7 cellular contexts compared by ENCODE assay signal in the genomic region with DNA sequence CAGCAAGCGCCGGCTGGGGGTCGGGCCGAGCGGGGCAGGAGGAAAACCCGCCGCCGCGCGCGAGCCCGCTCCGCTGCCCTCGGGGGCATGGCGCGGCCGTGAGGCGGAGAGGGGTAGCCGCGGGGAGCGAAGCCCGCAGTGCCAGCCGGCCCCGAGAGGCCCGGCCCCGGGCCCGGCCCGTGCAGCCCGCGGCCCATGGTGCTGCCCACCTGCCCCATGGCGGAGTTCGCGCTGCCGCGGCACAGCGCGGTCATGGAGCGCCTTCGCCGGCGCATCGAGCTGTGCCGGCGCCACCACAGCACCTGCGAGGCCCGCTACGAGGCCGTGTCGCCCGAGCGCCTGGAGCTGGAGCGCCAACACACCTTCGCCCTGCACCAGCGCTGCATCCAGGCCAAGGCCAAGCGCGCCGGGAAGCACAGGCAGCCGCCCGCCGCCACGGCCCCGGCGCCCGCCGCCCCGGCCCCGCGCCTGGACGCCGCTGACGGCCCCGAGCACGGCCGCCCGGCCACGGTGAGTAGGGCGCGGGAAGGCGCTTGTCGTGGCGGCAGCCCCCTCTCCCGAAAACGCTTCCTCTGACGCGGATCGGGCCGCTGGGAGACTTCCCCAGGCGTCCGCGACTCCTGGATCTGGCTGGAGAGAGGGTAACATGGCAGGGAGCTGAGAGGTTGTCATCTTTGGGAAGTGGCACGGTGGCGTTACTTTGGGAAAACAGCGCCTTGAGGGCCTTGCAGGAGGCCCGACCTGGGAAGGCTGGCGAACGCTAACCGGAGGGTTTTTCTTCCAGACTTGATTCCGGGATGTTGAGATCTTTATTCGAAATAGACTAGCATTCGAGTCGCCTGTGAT. TPM values are rescaled to one million over a fixed set of nuclear protein-coding genes. Genes with fewer than 3 reads are reported as not detected.
A peak's percentile ranks its signal among the peaks of the same experiment; 100 is the strongest.
DNase-seq lines count a peak whose midpoint lies in the region; ATAC-seq, FAIRE-seq and TF ChIP-seq lines count a peak whose summit lies in the region.

No MANE protein-coding gene starts in this region.

- no peaks in the 10 kb centered on the region for H3K9me1 ChIP-seq in endothelial cell of umbilical vein (replicated peaks; ENCODE audit: control insufficient read depth, extremely low read depth, insufficient read depth, low read length)

- H3K4me1 ChIP-seq in endothelial cell of umbilical vein (ENCODE audit: control insufficient read depth, extremely low read depth, insufficient read depth, low read length) = peaks cover 28% of the 10 kb centered on the region
- H3K4me1 ChIP-seq in mucosa of descending colon (ENCODE audit: low read depth) = peaks cover 27% of the 10 kb centered on the region
- H3K4me1 ChIP-seq in stomach = peaks cover 33 to 59% (median 51%) of the 10 kb centered on the region in 4 donors

- TF ChIP-seq CTCF in GM10266 (IDR thresholded peaks at IDR 0.05; ENCODE audit: control insufficient read depth, insufficient read depth, low read depth, missing control alignments) = no peak
- TF ChIP-seq CTCF in endothelial cell of umbilical vein (IDR thresholded peaks at IDR 0.05; ENCODE audit: extremely low read depth in 1 of 2, insufficient read depth in 1 of 2, low read depth in 1 of 2, low read length in 2 of 2) = no peak
- TF ChIP-seq CTCF in mucosa of descending colon (IDR thresholded peaks at IDR 0.05) = no peak
- TF ChIP-seq CTCF in stomach (IDR thresholded peaks at IDR 0.05) = no peak

- no peak for FAIRE-seq in endothelial cell of umbilical vein (lab: Jason Lieb, UNC)

- H3K9ac ChIP-seq in endothelial cell of umbilical vein (replicated peaks; ENCODE audit: extremely low read depth, insufficient read depth, low read length) = peak overlapping the region; percentile 70

- intact Hi-C loops in endothelial cell of umbilical vein (cut with micrococcal nuclease) = loop anchor here (1.0 to 5.0 kb wide), 6 partner anchors 32 to 172 kb away; partner anchors contain the start of genes CANX and HNRNPH1
- intact Hi-C loops in mucosa of descending colon (cut with DNase I, micrococcal nuclease) = no loop called here
- intact Hi-C loops in stomach (cut with DNase I; ENCODE audit: low total_unique reads) = no loop called here

- dilution Hi-C loops in endothelial cell of umbilical vein (cut with MboI; ENCODE audit: extremely low pct_ligation_motif_present, low sequenced_read_pairs) = no loop called here

- peak overlapping the region; percentile 64 for H2AFZ ChIP-seq in endothelial cell of umbilical vein (ENCODE audit: low read depth, low read length)

- CTCF ChIA-PET in endothelial cell of umbilical vein (lab: Charles Lee) = interaction anchor here (0.6 to 2.0 kb wide), 10 partner anchors 10 to 87 kb away, joined by 3 to 19 read pairs (median 4); partner anchors contain the start of gene SQSTM1

- ATAC-seq in GM21786 (IDR thresholded peaks at IDR 0.05; ENCODE audit: unreplicated experiment) (peak; percentile 16), mucosa of descending colon (peak; percentile 67)

- peaks cover 53% of the 10 kb centered on the region for H3K79me2 ChIP-seq in endothelial cell of umbilical vein (ENCODE audit: control insufficient read depth, insufficient read depth, low read length)

- no peak for TF ChIP-seq POLR2A in endothelial cell of umbilical vein (IDR thresholded peaks at IDR 0.05; ENCODE audit: low read depth, low read length)
- no peak for TF ChIP-seq POLR2A in stomach (IDR thresholded peaks at IDR 0.05)

- H3K27me3 ChIP-seq in endothelial cell of umbilical vein (ENCODE audit: control insufficient read depth in 2 of 2, insufficient read depth in 2 of 2, low read length in 2 of 2) (no peaks in the 10 kb centered on the region), stomach (no peaks in the 10 kb centered on the region)

- TF ChIP-seq EP300 in Ishikawa (IDR thresholded peaks at IDR 0.05; ENCODE audit: borderline replicate concordance) (no peak), stomach (IDR thresholded peaks at IDR 0.05) (no peak)

- DNase-seq in GM10266 (ENCODE audit: extremely low spot score) (peak; percentile 56), endothelial cell of umbilical vein (ENCODE audit: low read depth, low spot score) (peak; percentile 57), mucosa of descending colon (peak; percentile 33 to 69 (median 67)), stomach (peak; percentile 40)
- peak; percentile 8 to 29 for DNase-seq in activated CD4-positive, alpha-beta T cell treated with anti-CD3 and anti-CD28 coated beads for 4 hours

- peak overlapping the region; percentile 96 for H3K4me2 ChIP-seq in endothelial cell of umbilical vein (ENCODE audit: insufficient read depth, low read length)

- POLR2A ChIA-PET in endothelial cell of umbilical vein (lab: Charles Lee) = interaction anchor here (0.8 to 2.1 kb wide), 4 partner anchors 11 to 110 kb away, joined by 3 to 11 read pairs (median 8); partner anchors contain the start of genes HNRNPH1 and SQSTM1

- no peaks in the 10 kb centered on the region for H3K9me3 ChIP-seq in endothelial cell of umbilical vein (replicated peaks; ENCODE audit: control insufficient read depth, insufficient read depth, low read length)
- H3K9me3 ChIP-seq in mucosa of descending colon = no peaks in the 10 kb centered on the region
- H3K9me3 ChIP-seq in stomach = no peaks in the 10 kb centered on the region

- TF ChIP-seq RAD21 in Ishikawa (IDR thresholded peaks at IDR 0.05; ENCODE audit: low read depth) = no peak

- H3K4me3 ChIP-seq in endothelial cell of umbilical vein (replicated peaks in 1 of 3; ENCODE audit: insufficient read depth in 1 of 3, low read depth in 1 of 3, low read length in 3 of 3) (peak overlapping the region; percentile 64 to 92 (median 77)), mucosa of descending colon (peak overlapping the region; percentile 87), stomach (peak overlapping the region; percentile 76 to 97 (median 90))

- H4K20me1 ChIP-seq in endothelial cell of umbilical vein (replicated peaks; ENCODE audit: control insufficient read depth, extremely low read depth, insufficient read depth, low read length) = peaks cover 4% of the 10 kb centered on the region

- WGBS in stomach, 5 donors = 0 to 1% (median 0%) methylated on average over 28 to 101 of the region's 101 CpGs

- H3K27ac ChIP-seq in endothelial cell of umbilical vein (ENCODE audit: insufficient read depth, low read depth, low read length) = peak overlapping the region; percentile 70
- peak overlapping the region; percentile 91 to 99 (median 99) for H3K27ac ChIP-seq in stomach

- H3K36me3 ChIP-seq in endothelial cell of umbilical vein (ENCODE audit: control insufficient read depth in 2 of 2, extremely low read depth in 1 of 2, insufficient read depth in 2 of 2, low read length in 2 of 2) (peaks cover 14 to 26% of the 10 kb centered on the region in 2 experiments), mucosa of descending colon (ENCODE audit: low read depth) (peaks cover 8% of the 10 kb centered on the region), stomach (peaks cover 15 to 34% (median 27%) of the 10 kb centered on the region in 4 donors)

- BruUV-seq in endothelial cell of umbilical vein (replicated peaks; lab: Mats Ljungman, UMichigan) = no TSS peak

TF ChIP-seq in Ishikawa, 13 proteins besides CTCF, POLR2A, EP300 and RAD21 (continues in another document):
- TF ChIP-seq TCF12 (IDR thresholded peaks at IDR 0.05; ENCODE audit: low read depth) = no peak

TF ChIP-seq in endothelial cell of umbilical vein, 7 proteins besides CTCF, POLR2A, EP300 and RAD21 (continues in another document):
- no peak for TF ChIP-seq MYC (IDR thresholded peaks at IDR 0.05; ENCODE audit: low read depth, low read length)
- TF ChIP-seq EZH2 (IDR thresholded peaks at IDR 0.05; ENCODE audit: borderline replicate concordance, low read depth, low read length, severe bottlenecking) = no peak
- TF ChIP-seq FOS (IDR thresholded peaks at IDR 0.05; ENCODE audit: borderline replicate concordance, insufficient read depth, low read length) = no peak
- no peak for TF ChIP-seq POLR2AphosphoS5 (IDR thresholded peaks at IDR 0.05; ENCODE audit: insufficient read depth, low read depth, low read length)

RNA-seq across cellular contexts. Expression of gene MAML1, which starts 0.5 kb away (rescaled TPM):
- total RNA-seq in endothelial cell of umbilical vein (29.0 and 30.1 TPM in 2 replicates), mucosa of descending colon (10 to 100 TPM; 26.0 to 34.0 (median 28.6) TPM), stomach (10 to 100 TPM; 11.1 to 26.8 (median 16.0) TPM)
- polyA plus RNA-seq in endothelial cell of umbilical vein (11.7 and 12.4 TPM in 2 replicates), stomach (1 to 10 TPM; 5.8 to 7.4 (median 6.1) TPM)
- polyA plus RNA-seq in endothelial cell of umbilical vein (2011; cell fraction: cytosol; rRNA removed) = 9.5 and 10.7 TPM in 2 replicates
- polyA plus RNA-seq in endothelial cell of umbilical vein (2011; cell fraction: nucleus; rRNA removed) = 12.5 and 13.6 TPM in 2 replicates
- 13.7 and 14.8 TPM in 2 replicates for polyA plus RNA-seq in endothelial cell of umbilical vein (2012)
- 13.1 and 15.0 TPM in 2 replicates for polyA minus RNA-seq in endothelial cell of umbilical vein
- 8.9 TPM for polyA minus RNA-seq in endothelial cell of umbilical vein (2011; cell fraction: cytosol; rRNA and poly(A)+ RNA removed)
- 14.1 and 17.8 TPM in 2 replicates for polyA minus RNA-seq in endothelial cell of umbilical vein (2011; cell fraction: nucleus; rRNA and poly(A)+ RNA removed)

RNA-seq across cellular contexts. Expression of gene CANX, which starts 34.4 kb away (rescaled TPM):
- 854 and 986 TPM in 2 replicates for total RNA-seq in endothelial cell of umbilical vein
- 156 and 193 TPM in 2 replicates for polyA plus RNA-seq in endothelial cell of umbilical vein
- polyA plus RNA-seq in endothelial cell of umbilical vein (2011; cell fraction: cytosol; rRNA removed) = 237 and 250 TPM in 2 replicates
- 155 and 227 TPM in 2 replicates for polyA plus RNA-seq in endothelial cell of umbilical vein (2011; cell fraction: nucleus; rRNA removed)
- polyA plus RNA-seq in endothelial cell of umbilical vein (2012) = 671 and 731 TPM in 2 replicates
- 3,255 and 3,394 TPM in 2 replicates for polyA minus RNA-seq in endothelial cell of umbilical vein
- 534 TPM for polyA minus RNA-seq in endothelial cell of umbilical vein (2011; cell fraction: cytosol; rRNA and poly(A)+ RNA removed)
- 400 and 464 TPM in 2 replicates for polyA minus RNA-seq in endothelial cell of umbilical vein (2011; cell fraction: nucleus; rRNA and poly(A)+ RNA removed)
- total RNA-seq in mucosa of descending colon = 100 to 1,000 TPM; 485 to 598 (median 521) TPM
- 100 to 1,000 TPM; 142 to 638 (median 342) TPM for total RNA-seq in stomach
- 100 to 1,000 TPM in 1 of 3 donors, 10 to 100 TPM in 2; 81.7 to 100 (median 86.4) TPM for polyA plus RNA-seq in stomach

RNA-seq across cellular contexts. Expression of gene CBY3, which starts 52.3 kb away (rescaled TPM):
- total RNA-seq in endothelial cell of umbilical vein (not detected in 2 replicates), mucosa of descending colon (not detected), stomach (not detected)
- polyA plus RNA-seq in endothelial cell of umbilical vein (not detected in 2 replicates), stomach (under 1 TPM in 1 of 3 donors, not detected in 2; 0.15 TPM)
- not detected in 2 replicates for polyA plus RNA-seq in endothelial cell of umbilical vein (2011; cell fraction: cytosol; rRNA removed)
- polyA plus RNA-seq in endothelial cell of umbilical vein (2011; cell fraction: nucleus; rRNA removed) = not detected in 2 replicates
- 0.29 TPM in 1 of 2 replicates, not detected in the other for polyA plus RNA-seq in endothelial cell of umbilical vein (2012)
- not detected in 2 replicates for polyA minus RNA-seq in endothelial cell of umbilical vein
- polyA minus RNA-seq in endothelial cell of umbilical vein (2011; cell fraction: cytosol; rRNA and poly(A)+ RNA removed) = not detected
- polyA minus RNA-seq in endothelial cell of umbilical vein (2011; cell fraction: nucleus; rRNA and poly(A)+ RNA removed) = not detected in 2 replicates

Comparison
In these comparisons a context has a peak if more than half of its experiments do, and no peak if none do; other contexts are left out.
1. Peak in every context shown above with its lines: DNase-seq, ATAC-seq, H3K4me3 ChIP-seq and H3K27ac ChIP-seq.